ENCODE assay signal across 8 cellular contexts in the genomic region with DNA sequence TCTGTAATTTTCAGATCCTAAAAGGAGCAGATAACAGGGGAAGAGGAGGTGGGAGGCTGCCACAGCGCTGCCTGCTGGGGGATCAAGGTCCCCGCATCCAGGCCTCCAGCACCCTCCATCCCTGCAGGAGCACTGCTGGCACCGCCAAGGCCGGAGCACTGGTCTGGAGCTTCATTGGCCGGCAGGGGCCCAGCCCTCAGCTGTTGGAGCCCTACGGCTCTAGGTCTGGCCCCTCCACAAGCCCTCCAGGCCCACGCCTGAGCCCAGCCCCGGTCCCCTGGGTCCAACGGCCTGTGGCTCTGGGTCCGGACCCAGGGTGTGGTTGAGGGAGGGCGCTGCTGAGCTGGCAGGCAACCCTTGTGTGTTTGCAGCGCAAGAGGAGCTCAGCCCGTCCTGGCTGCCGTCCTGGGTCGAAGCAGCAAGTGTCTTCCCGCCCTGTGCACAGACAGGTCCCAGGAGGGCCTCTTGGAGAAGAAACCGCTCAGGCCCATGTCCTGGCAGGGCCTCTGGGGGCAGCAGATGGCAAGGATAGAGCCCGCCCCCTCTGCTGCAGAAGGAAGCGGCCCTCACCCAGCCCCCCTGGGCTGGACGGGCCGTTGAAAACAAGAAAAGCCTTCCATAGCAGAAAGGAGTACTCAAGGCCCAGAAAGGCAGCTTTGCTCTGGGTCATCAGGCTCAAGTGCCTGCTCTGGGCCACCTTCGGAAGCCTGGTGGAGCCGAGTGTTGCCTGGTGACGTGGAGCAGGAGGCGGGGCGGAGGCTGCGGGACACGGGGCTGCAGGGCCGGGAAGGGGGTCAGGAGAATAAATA. TPM values are rescaled to one million over a fixed set of nuclear protein-coding genes. Genes with fewer than 3 reads are reported as not detected.
DNase-seq lines count a peak whose midpoint lies in the region; ATAC-seq and TF ChIP-seq lines count a peak whose summit lies in the region.

No MANE protein-coding gene starts in this region.

- no peaks in the 10 kb centered on the region for H3K27me3 ChIP-seq in H9 (ENCODE audit: insufficient read depth, low read length)
- H3K27me3 ChIP-seq in heart left ventricle: no peaks in the 10 kb centered on the region
- no peaks in the 10 kb centered on the region for H3K27me3 ChIP-seq in spleen (replicated peaks in 1 of 7)
- H3K27me3 ChIP-seq in CD4-positive, alpha-beta memory T cell (ENCODE audit: insufficient read depth, low read length): no peaks in the 10 kb centered on the region

- no peak overlapping the region for H3K9ac ChIP-seq in H9 (ENCODE audit: extremely low read depth, insufficient read length, low read length)

- H3K27me3 Mint-ChIP-seq in H9 (ENCODE audit: low read depth) (no peaks in the 10 kb centered on the region), T-cell (no peaks in the 10 kb centered on the region)
- H3K27me3 Mint-ChIP-seq in CD4-positive, alpha-beta memory T cell: no peaks in the 10 kb centered on the region

- POLR2A ChIA-PET in T-cell (lab: Charles Lee): interaction anchor here in 1 of 2 donors (0.5 kb wide), 1 partner anchor 8 kb away, joined by 4 read pairs; no protein-coding TSS in a partner anchor
- POLR2A ChIA-PET in CD4-positive, alpha-beta memory T cell (lab: Charles Lee; ENCODE audit: partially characterized antibody): no interaction called here

- no peak overlapping the region for H4K91ac ChIP-seq in H9 (ENCODE audit: insufficient read length, low read depth, low read length)

- H3K36me3 Mint-ChIP-seq in H9 (ENCODE audit: insufficient read depth in 1 of 3, low read depth in 3 of 3) (peaks cover 0 to 17% (median 8%) of the 10 kb centered on the region in 3 experiments; a peak in 3 of 7 replicates), T-cell (peaks cover under 1% of the 10 kb centered on the region)
- peaks cover under 1 to 1% of the 10 kb centered on the region in 2 donors for H3K36me3 Mint-ChIP-seq in CD4-positive, alpha-beta memory T cell

- H3K4me1 ChIP-seq in H9 (ENCODE audit: insufficient read depth, low read length): peaks cover 5% of the 10 kb centered on the region; the same call in 1 of the 2 replicates
- peaks cover 0 to 13% (median 3%) of the 10 kb centered on the region in 12 donors for H3K4me1 ChIP-seq in heart left ventricle
- peaks cover 9 to 25% (median 16%) of the 10 kb centered on the region in 6 donors for H3K4me1 ChIP-seq in spleen
- H3K4me1 ChIP-seq in CD4-positive, alpha-beta memory T cell (ENCODE audit: insufficient read depth, low read length): no peaks in the 10 kb centered on the region

- no peak overlapping the region for H3K18ac ChIP-seq in H9 (ENCODE audit: insufficient read length, low read depth, low read length)

- H2BK5ac ChIP-seq in H9 (ENCODE audit: insufficient read length, low read length): no peak overlapping the region

- no peaks in the 10 kb centered on the region for H3K23me2 ChIP-seq in H9 (ENCODE audit: insufficient read length, low read depth, low read length, poor library complexity, severe bottlenecking)

- H3K79me1 ChIP-seq in H9 (ENCODE audit: insufficient read depth, low read depth, low read length, poor library complexity, severe bottlenecking): no peaks in the 10 kb centered on the region

- H3K9me3 ChIP-seq in H9 (ENCODE audit: control insufficient read depth, low read depth, low read length): no peaks in the 10 kb centered on the region
- H3K9me3 ChIP-seq in heart left ventricle: no peaks in the 10 kb centered on the region
- no peaks in the 10 kb centered on the region for H3K9me3 ChIP-seq in spleen
- no peaks in the 10 kb centered on the region for H3K9me3 ChIP-seq in CD4-positive, alpha-beta memory T cell (ENCODE audit: control insufficient read depth in 1 of 2, low read length in 2 of 2)

- H3K4me3 Mint-ChIP-seq in H9: peak overlapping the region in 1 of 2 experiments; percentile 53; a peak in 2 of 5 replicates
- H3K4me3 Mint-ChIP-seq in T-cell: peak overlapping the region; percentile 0 to 64 (median 50)
- H3K4me3 Mint-ChIP-seq in CD4-positive, alpha-beta memory T cell: no peak overlapping the region

- CTCF ChIA-PET in T-cell (lab: Charles Lee): interaction anchor here (0.5 to 0.7 kb wide), 2 partner anchors 93 to 201 kb away, joined by 3 to 9 read pairs; no protein-coding TSS in a partner anchor
- CTCF ChIA-PET in CD4-positive, alpha-beta memory T cell (lab: Charles Lee; ENCODE audit: partially characterized antibody): no interaction called here

- H3K23ac ChIP-seq in H9 (ENCODE audit: insufficient read length, low read depth, low read length): no peak overlapping the region

- ATAC-seq in T-cell (replicated peaks in 1 of 4): peak in 3 of 4 experiments; percentile 29 to 56 (median 39)
- peak; percentile 68 to 84 (median 80) for ATAC-seq in heart left ventricle
- no peak for ATAC-seq in GM19023 (IDR thresholded peaks at IDR 0.05; ENCODE audit: unreplicated experiment)

- peak overlapping the region in 10 of 12 donors; percentile 17 to 57 (median 47) for H3K4me3 ChIP-seq in heart left ventricle
- peak overlapping the region; percentile 33 to 70 (median 46) for H3K4me3 ChIP-seq in spleen
- H3K4me3 ChIP-seq in CD4-positive, alpha-beta memory T cell (ENCODE audit: low read length in 2 of 2): no peak overlapping the region

- H4K20me1 ChIP-seq in H9 (ENCODE audit: control insufficient read depth, insufficient read depth, insufficient read length): peaks cover 2% of the 10 kb centered on the region

- TF ChIP-seq CTCF in AG09319 (IDR thresholded peaks at IDR 0.05; ENCODE audit: low read depth, low read length): peak; percentile 25
- TF ChIP-seq CTCF in H9 (conservative IDR thresholded peaks at IDR 0.05): peak; percentile 56
- TF ChIP-seq CTCF in heart left ventricle (IDR thresholded peaks at IDR 0.05): peak in 8 of 12 donors; percentile 5 to 37 (median 22)
- peak; percentile 7 to 58 (median 44) for TF ChIP-seq CTCF in spleen (IDR thresholded peaks at IDR 0.05 in 8 of 11, conservative IDR thresholded peaks at IDR 0.05 in 3 of 11)

- peak overlapping the region in 2 of 3 experiments; percentile 59 to 92; a peak in 4 of 7 replicates for H3K27ac Mint-ChIP-seq in H9
- H3K27ac Mint-ChIP-seq in T-cell: no peak overlapping the region
- H3K27ac Mint-ChIP-seq in CD4-positive, alpha-beta memory T cell: no peak overlapping the region

- H2AK5ac ChIP-seq in H9 (ENCODE audit: insufficient read length, low read length): no peak overlapping the region

- no peak overlapping the region for H3T11ph ChIP-seq in H9 (ENCODE audit: low read length)

- H2BK15ac ChIP-seq in H9 (ENCODE audit: low read depth, low read length): no peak overlapping the region

- WGBS in H9 (ENCODE audit: extremely low coverage, insufficient read length, low lambda C conversion rate): no CpG with 5 or more reads among the region's 29 CpGs
- 48 to 57% (median 52%) methylated on average over 21 to 29 of the region's 29 CpGs for WGBS in heart left ventricle, 4 donors
- WGBS in spleen, 5 donors: 27 to 47% (median 32%) methylated on average over 18 to 29 of the region's 29 CpGs

- H3K14ac ChIP-seq in H9 (ENCODE audit: insufficient read depth, low read length): no peak overlapping the region

- H3K4me2 ChIP-seq in H9 (ENCODE audit: insufficient read depth, insufficient read length, low read length): no peak overlapping the region

- no peak overlapping the region for H2BK12ac ChIP-seq in H9 (ENCODE audit: insufficient read length, low read depth, low read length)

- no peak overlapping the region for H3K56ac ChIP-seq in H9 (ENCODE audit: insufficient read length, low read depth, low read length)

- intact Hi-C loops in heart left ventricle (cut with DNase I): no loop called here
- intact Hi-C loops in spleen (cut with DNase I; ENCODE audit: low total_unique reads): no loop called here
- intact Hi-C loops in CD4-positive, alpha-beta memory T cell (cut with micrococcal nuclease): no loop called here

- peaks cover 0 to 7% (median 0%) of the 10 kb centered on the region in 9 donors for H3K36me3 ChIP-seq in heart left ventricle
- peaks cover 0 to 16% (median 0%) of the 10 kb centered on the region in 6 donors for H3K36me3 ChIP-seq in spleen
- H3K36me3 ChIP-seq in CD4-positive, alpha-beta memory T cell (ENCODE audit: insufficient read depth, low read length): no peaks in the 10 kb centered on the region

- no peak overlapping the region for H4K8ac ChIP-seq in H9 (replicated peaks; ENCODE audit: insufficient read length, low read depth, low read length)

- no peak overlapping the region for H2BK20ac ChIP-seq in H9 (ENCODE audit: low read depth, low read length, poor library complexity, severe bottlenecking)

- no peak overlapping the region for H3K4ac ChIP-seq in H9 (ENCODE audit: low read depth, low read length)

- no peak for TF ChIP-seq POLR2A in heart left ventricle (IDR thresholded peaks at IDR 0.05)
- no peak for TF ChIP-seq POLR2A in spleen (IDR thresholded peaks at IDR 0.05)

- DNase-seq in AG09319 (ENCODE audit: extremely low read depth, low read depth) (no peak), H9 (peak; percentile 83), T-cell (peak in 1 of 34 experiments; percentile 37), heart left ventricle (peak in 1 of 5 donors; percentile 62), spleen (no peak), NCI-H1105 (lab: John Stamatoyannopoulos, UW) (no peak)
- DNase-seq in CD4-positive, alpha-beta memory T cell: no peak

- no peak overlapping the region for H2AFZ ChIP-seq in H9 (ENCODE audit: low read length)

- no peak overlapping the region for H2BK120ac ChIP-seq in H9 (ENCODE audit: low read depth, low read length, poor library complexity, severe bottlenecking)

- H3K27ac ChIP-seq in H9 (ENCODE audit: insufficient read length, low read depth, low read length) (no peak overlapping the region), heart left ventricle (peak overlapping the region in 5 of 12 donors; percentile 6 to 52 (median 29)), spleen (peak overlapping the region in 5 of 8 donors; percentile 48 to 69 (median 59))
- no peak overlapping the region for H3K27ac ChIP-seq in CD4-positive, alpha-beta memory T cell (ENCODE audit: low read depth, low read length)

- H3K4me1 Mint-ChIP-seq in H9 (peaks cover 14 to 22% of the 10 kb centered on the region in 2 experiments), T-cell (peaks cover 0 to 7% (median 2%) of the 10 kb centered on the region in 3 donors)
- no peaks in the 10 kb centered on the region for H3K4me1 Mint-ChIP-seq in CD4-positive, alpha-beta memory T cell

- H3K9me3 Mint-ChIP-seq in H9: no peaks in the 10 kb centered on the region
- H3K9me3 Mint-ChIP-seq in T-cell: no peaks in the 10 kb centered on the region
- H3K9me3 Mint-ChIP-seq in CD4-positive, alpha-beta memory T cell: peaks cover 0 to 1% (median 0%) of the 10 kb centered on the region in 8 donors

- no peaks in the 10 kb centered on the region for H3K79me2 ChIP-seq in H9 (ENCODE audit: insufficient read depth, low read length)

- no peak overlapping the region for H4K5ac ChIP-seq in H9 (ENCODE audit: insufficient read length, low read depth, low read length)

RNA-seq across cellular contexts. Expression of a gene that starts 35.7 kb away (rescaled TPM):
- total RNA-seq in H9 (2021) (22.2 and 22.6 TPM in 2 replicates), T-cell (10 to 100 TPM in 3 of 5 donors, 1 to 10 TPM in 2; 8.1 to 14.1 (median 12.0) TPM), heart left ventricle (10 to 100 TPM in 1 of 9 donors, 1 to 10 TPM in 8; 4.3 to 16.2 (median 7.0) TPM), spleen (10 to 100 TPM in 4 of 7 donors, 1 to 10 TPM in 3; 7.8 to 11.7 (median 10.2) TPM)
- polyA plus RNA-seq in heart left ventricle (1 to 10 TPM; 2.2 to 7.3 TPM), spleen (1 to 10 TPM in 2 of 3 donors, under 1 TPM in 1; 0.59 to 2.3 (median 1.0) TPM)
- total RNA-seq in CD4-positive, alpha-beta memory T cell: 10 to 100 TPM; 10.8 to 10.9 TPM
- polyA plus RNA-seq in CD4-positive, alpha-beta memory T cell: 1 to 10 TPM in 1 of 2 donors, under 1 TPM in 1; 0.34 to 2.1 TPM

RNA-seq across cellular contexts. Expression of a gene that starts 52.5 kb away (rescaled TPM):
- total RNA-seq in H9 (2021) (5,597 and 5,803 TPM in 2 replicates), T-cell (1,000 to 10,000 TPM; 3,072 to 3,822 (median 3,615) TPM), heart left ventricle (1,000 to 10,000 TPM in 3 of 9 donors, 100 to 1,000 TPM in 6; 533 to 3,257 (median 776) TPM), spleen (1,000 to 10,000 TPM; 3,529 to 8,565 (median 4,739) TPM)
- polyA plus RNA-seq in heart left ventricle (1,000 to 10,000 TPM in 1 of 2 donors, 100 to 1,000 TPM in 1; 960 to 1,513 TPM), spleen (1,000 to 10,000 TPM; 5,220 to 6,605 (median 5,389) TPM)
- total RNA-seq in CD4-positive, alpha-beta memory T cell: 1,000 to 10,000 TPM; 2,333 to 2,422 TPM
- over 10,000 TPM; 12,401 to 16,420 TPM for polyA plus RNA-seq in CD4-positive, alpha-beta memory T cell

RNA-seq across cellular contexts. Expression of a gene that starts 54.3 kb away (rescaled TPM):
- total RNA-seq in H9 (2021) (21.2 and 21.6 TPM in 2 replicates), T-cell (10 to 100 TPM; 58.8 to 71.0 (median 62.6) TPM), heart left ventricle (10 to 100 TPM; 23.4 to 66.6 (median 35.4) TPM), spleen (100 to 1,000 TPM in 2 of 7 donors, 10 to 100 TPM in 5; 56.1 to 124 (median 86.6) TPM)
- polyA plus RNA-seq in heart left ventricle (10 to 100 TPM; 26.7 to 27.6 TPM), spleen (10 to 100 TPM in 1 of 3 donors, 1 to 10 TPM in 2; 3.4 to 33.6 (median 3.8) TPM)
- 10 to 100 TPM; 47.3 to 48.9 TPM for total RNA-seq in CD4-positive, alpha-beta memory T cell
- polyA plus RNA-seq in CD4-positive, alpha-beta memory T cell: 1 to 10 TPM in 1 of 2 donors, under 1 TPM in 1; 0.11 to 1.7 TPM

Comparison
In these comparisons a context has a peak if more than half of its experiments do, and no peak if none do; other contexts are left out.
1. H3K27ac ChIP-seq: peak in spleen (5 of 8); none in H9 (single experiment) and CD4-positive, alpha-beta memory T cell (single experiment).
2. H3K27ac Mint-ChIP-seq: peak in H9 (2 of 3); none in T-cell (0 of 2) and CD4-positive, alpha-beta memory T cell (0 of 7).
3. H3K4me3 Mint-ChIP-seq: peak in T-cell (3 of 3); none in CD4-positive, alpha-beta memory T cell (0 of 8).
4. H3K4me3 ChIP-seq: peak in heart left ventricle (10 of 12) and spleen (8 of 8); none in CD4-positive, alpha-beta memory T cell (0 of 2).
5. Peak in every context shown above with its lines, with median percentiles within 50 percentile points of each other: CTCF ChIP-seq.